ENCODE assay signal across 11 cellular contexts in genomic region chrX:129979207-129979920, GRCh38. TPM values are rescaled to one million over a fixed set of nuclear protein-coding genes. Genes with fewer than 3 reads are reported as not detected.
DNase-seq lines count a peak whose midpoint lies in the region; ATAC-seq and TF ChIP-seq lines count a peak whose summit lies in the region.
"Had no signal": no experiment of that assay in that cellular context is flagged by ENCODE, and none has a peak within 500 bp of the region (broad histone marks: within the 10 kb centered on the region; RNA-seq: fewer than 3 reads in every experiment).

No MANE protein-coding gene starts in this region.

- intact Hi-C loops in heart left ventricle (cut with DNase I) (no loop called here), left cardiac atrium (cut with DNase I) (no loop called here), mucosa of descending colon (cut with DNase I, micrococcal nuclease) (no loop called here)

- peaks cover 0 to 7% (median 0%) of the 10 kb centered on the region in 12 donors for H3K4me1 ChIP-seq in heart left ventricle
- H3K4me1 ChIP-seq in mucosa of descending colon (ENCODE audit: low read depth): no peaks in the 10 kb centered on the region
- no peaks in the 10 kb centered on the region for H3K4me1 ChIP-seq in urinary bladder (ENCODE audit: insufficient read depth)
- H3K4me1 ChIP-seq: Caco-2 had no signal

- no peaks in the 10 kb centered on the region for H3K36me3 Mint-ChIP-seq in activated naive CD8-positive, alpha-beta T cell treated with anti-CD3 and anti-CD28 coated beads, Interleukin-2, amount 10 ng/mL, durations not matched to agents 7 days and 5 days

- H3K36me3 ChIP-seq in heart left ventricle (no peaks in the 10 kb centered on the region), mucosa of descending colon (ENCODE audit: low read depth) (no peaks in the 10 kb centered on the region), urinary bladder (ENCODE audit: insufficient read depth) (no peaks in the 10 kb centered on the region)

- DNase-seq in heart left ventricle (peak in 1 of 5 donors; percentile 16), left cardiac atrium (no peak), mucosa of descending colon (peak in 2 of 3 donors; percentile 39 to 54), NCI-H748 (lab: John Stamatoyannopoulos, UW; ENCODE audit: unreplicated experiment) (no peak), DMS79 treated with DMSO at 0.1 percent for 48 hours (lab: John Stamatoyannopoulos, UW) (no peak)
- DNase-seq in activated naive CD8-positive, alpha-beta T cell treated with anti-CD3 and anti-CD28 coated beads, Interleukin-2, amount 10 ng/mL, durations not matched to agents 7 days and 5 days: peak; percentile 31
- DNase-seq: Caco-2, NCI-H1105 had no signal

- H3K4me3 Mint-ChIP-seq in activated naive CD8-positive, alpha-beta T cell treated with anti-CD3 and anti-CD28 coated beads, Interleukin-2, amount 10 ng/mL, durations not matched to agents 7 days and 5 days: peak overlapping the region; percentile 61

- no peaks in the 10 kb centered on the region for H3K9me3 ChIP-seq in heart left ventricle
- no peaks in the 10 kb centered on the region for H3K9me3 ChIP-seq in mucosa of descending colon
- H3K9me3 ChIP-seq: Caco-2 had no signal

- H3K27me3 Mint-ChIP-seq in activated naive CD8-positive, alpha-beta T cell treated with anti-CD3 and anti-CD28 coated beads, Interleukin-2, amount 10 ng/mL, durations not matched to agents 7 days and 5 days: peaks cover 2% of the 10 kb centered on the region

- H3K4me3 ChIP-seq in heart left ventricle (peak overlapping the region in 2 of 12 donors; percentile 48 to 60), mucosa of descending colon (no peak overlapping the region), urinary bladder (ENCODE audit: low read depth, low read length) (peak overlapping the region; percentile 63)
- H3K4me3 ChIP-seq: SK-N-MC had no signal

- POLR2A ChIA-PET in activated naive CD8-positive, alpha-beta T cell treated with anti-CD3 and anti-CD28 coated beads, Interleukin-2, amount 10 ng/mL, durations not matched to agents 7 days and 5 days (lab: Charles Lee): interaction anchor here (1.5 kb wide), 1 partner anchor 18 kb away, joined by 7 read pairs; no protein-coding TSS in a partner anchor

- H3K27ac Mint-ChIP-seq in activated naive CD8-positive, alpha-beta T cell treated with anti-CD3 and anti-CD28 coated beads, Interleukin-2, amount 10 ng/mL, durations not matched to agents 7 days and 5 days: no peak overlapping the region

- peaks cover 12% of the 10 kb centered on the region for H3K4me1 Mint-ChIP-seq in activated naive CD8-positive, alpha-beta T cell treated with anti-CD3 and anti-CD28 coated beads, Interleukin-2, amount 10 ng/mL, durations not matched to agents 7 days and 5 days

- TF ChIP-seq CTCF in heart left ventricle (IDR thresholded peaks at IDR 0.05) (no peak), mucosa of descending colon (IDR thresholded peaks at IDR 0.05) (no peak)

- TF ChIP-seq POLR2A in heart left ventricle (IDR thresholded peaks at IDR 0.05): no peak

- no peaks in the 10 kb centered on the region for H3K9me3 Mint-ChIP-seq in activated naive CD8-positive, alpha-beta T cell treated with anti-CD3 and anti-CD28 coated beads, Interleukin-2, amount 10 ng/mL, durations not matched to agents 7 days and 5 days

- peak overlapping the region in 9 of 12 donors; percentile 63 to 87 (median 75) for H3K27ac ChIP-seq in heart left ventricle
- no peak overlapping the region for H3K27ac ChIP-seq in urinary bladder (ENCODE audit: low read depth)
- H3K27ac ChIP-seq: SK-N-MC had no signal

- no peak for ATAC-seq in heart left ventricle
- no peak for ATAC-seq in left cardiac atrium
- no peak for ATAC-seq in activated naive CD8-positive, alpha-beta T cell treated with anti-CD3 and anti-CD28 coated beads, Interleukin-2, amount 10 ng/mL, durations not matched to agents 7 days and 5 days (ENCODE audit: low read depth)
- ATAC-seq in mucosa of descending colon: no peak
- ATAC-seq in HG03457 (IDR thresholded peaks at IDR 0.05; ENCODE audit: unreplicated experiment): no peak

- no peaks in the 10 kb centered on the region for H3K27me3 ChIP-seq in heart left ventricle

- WGBS in heart left ventricle, 4 donors: 16 to 46% (median 32%) methylated on average over 23 to 35 of the region's 35 CpGs
- 11% methylated on average over 35 of the region's 35 CpGs for WGBS in urinary bladder

RNA-seq across cellular contexts. Expression of gene BCORL1, which starts 3.1 kb away (rescaled TPM):
- total RNA-seq in heart left ventricle (10 to 100 TPM in 2 of 9 donors, 1 to 10 TPM in 7; 5.3 to 11.0 (median 9.0) TPM), left cardiac atrium (10 to 100 TPM in 1 of 2 donors, 1 to 10 TPM in 1; 7.5 to 11.3 TPM), mucosa of descending colon (10 to 100 TPM in 2 of 3 donors, 1 to 10 TPM in 1; 7.3 to 24.2 (median 10.0) TPM), urinary bladder (4.5 TPM)
- polyA plus RNA-seq in heart left ventricle (1 to 10 TPM; 3.3 to 7.5 TPM), urinary bladder (9.4 TPM)
- total RNA-seq in activated naive CD8-positive, alpha-beta T cell treated with anti-CD3 and anti-CD28 coated beads, Interleukin-2, amount 10 ng/mL, durations not matched to agents 7 days and 5 days: 10 to 100 TPM; 14.3 to 15.4 TPM

Comparison
In these comparisons a context has a peak if more than half of its experiments do, and no peak if none do; other contexts are left out.
1. DNase-seq: peak in activated naive CD8-positive, alpha-beta T cell treated with anti-CD3 and anti-CD28 coated beads, Interleukin-2, amount 10 ng/mL, durations not matched to agents 7 days and 5 days (single experiment) and mucosa of descending colon (2 of 3); none in left cardiac atrium (single experiment), NCI-H748 (single experiment) and DMS79 treated with DMSO at 0.1 percent for 48 hours (single experiment).